24 cellular contexts compared by ENCODE assay signal in the genomic region with DNA sequence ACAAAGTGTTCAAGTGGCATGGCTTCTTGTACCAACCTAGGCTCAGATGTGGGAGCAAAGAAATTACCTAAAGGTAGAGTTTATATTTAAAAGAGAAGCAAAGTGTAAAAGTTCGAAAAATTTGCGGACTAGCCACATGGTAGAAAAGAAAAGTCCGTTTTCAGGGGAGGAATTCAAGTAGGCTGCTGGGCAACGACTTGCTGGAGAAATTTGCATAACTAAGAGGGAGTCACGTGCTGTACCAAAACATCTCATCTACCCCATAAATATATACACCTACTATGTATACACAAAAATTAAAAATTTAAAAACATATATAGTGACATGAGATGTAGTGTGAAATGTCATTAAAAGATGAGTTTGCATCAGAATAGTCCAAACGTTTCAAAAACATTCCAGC. TPM values are rescaled to one million over a fixed set of nuclear protein-coding genes. Genes with fewer than 3 reads are reported as not detected.
"Had no signal": no experiment of that assay in that cellular context is flagged by ENCODE, and none has a peak within 500 bp of the region (broad histone marks: within the 10 kb centered on the region; RNA-seq: fewer than 3 reads in every experiment).

No MANE protein-coding gene starts in this region.

- H3K9me3 ChIP-seq: colonic mucosa, esophagus squamous epithelium, gastrocnemius medialis, vagina had no signal

- H3K27me3 ChIP-seq: colonic mucosa, esophagus squamous epithelium, gastrocnemius medialis, vagina had no signal

- H3K4me3 ChIP-seq: colonic mucosa, esophagus squamous epithelium, gastrocnemius medialis, vagina had no signal

- H3K4me1 ChIP-seq: colonic mucosa, esophagus squamous epithelium, gastrocnemius medialis, vagina had no signal

- H3K27ac ChIP-seq: colonic mucosa, esophagus squamous epithelium, gastrocnemius medialis, vagina had no signal

- H3K36me3 ChIP-seq: colonic mucosa, esophagus squamous epithelium, gastrocnemius medialis, vagina had no signal

- FAIRE-seq: bronchial epithelial cell, islet of Langerhans, small intestine had no signal

- ATAC-seq: gastrocnemius medialis; left ventricle myocardium superior; sciatic nerve; stimulated activated memory B cell treated with anti-CD40 and anti-IgM and Interleukin-4, amounts not matched to agents 10 μg/mL and 1 μg/mL and 100 μg/mL, for 72 hours had no signal

- DNase-seq: activated CD4-positive, alpha-beta memory T cell treated with anti-CD3 and anti-CD28 coated beads for 36 hours; activated CD4-positive, alpha-beta T cell treated with anti-CD3 and anti-CD28 coated beads for 48 hours; activated naive CD4-positive, alpha-beta T cell treated with anti-CD3 and anti-CD28 coated beads for 36 hours; activated naive CD8-positive, alpha-beta T cell treated with anti-CD3 and anti-CD28 coated beads, Interleukin-2, amount 10 ng/mL, durations not matched to agents 7 days and 5 days; activated T-cell treated with anti-CD3 and anti-CD28 coated beads, Interleukin-2, amount 50 U/mL, for 48 hours; amygdala; colonic mucosa; esophagus squamous epithelium; gastrocnemius medialis; head of caudate nucleus; hypothalamus; left ventricle myocardium superior; mammary epithelial cell; occipital lobe; small intestine had no signal

RNA-seq across cellular contexts. Expression of gene LAIR1, which starts 2.1 kb away (rescaled TPM):
- total RNA-seq: bronchial epithelial cell, mammary epithelial cell, renal cortical epithelial cell had no signal
- polyA plus RNA-seq: mammary epithelial cell, neural cell had no signal

RNA-seq across cellular contexts. Expression of gene LILRA4, which starts 27.8 kb away (rescaled TPM):
- total RNA-seq: activated CD4-positive, alpha-beta memory T cell treated with anti-CD3 and anti-CD28 coated beads for 36 hours; activated naive CD4-positive, alpha-beta T cell treated with anti-CD3 and anti-CD28 coated beads for 36 hours; activated naive CD8-positive, alpha-beta T cell treated with anti-CD3 and anti-CD28 coated beads, Interleukin-2, amount 10 ng/mL, durations not matched to agents 7 days and 5 days; bronchial epithelial cell; colonic mucosa; gastrocnemius medialis; left ventricle myocardium superior; mammary epithelial cell; mesothelial cell of epicardium; renal cortical epithelial cell; temporal lobe; vagina had no signal
- polyA plus RNA-seq: mammary epithelial cell, neural cell had no signal

RNA-seq across cellular contexts. Expression of gene TTYH1, which starts 48.5 kb away (rescaled TPM):
- total RNA-seq: activated CD4-positive, alpha-beta memory T cell treated with anti-CD3 and anti-CD28 coated beads for 36 hours; activated naive CD4-positive, alpha-beta T cell treated with anti-CD3 and anti-CD28 coated beads for 36 hours; bronchial epithelial cell; renal cortical epithelial cell had no signal
- polyA plus RNA-seq: mammary epithelial cell had no signal

RNA-seq across cellular contexts. Expression of gene LILRA5, which starts 53.8 kb away (rescaled TPM):
- total RNA-seq: activated CD4-positive, alpha-beta memory T cell treated with anti-CD3 and anti-CD28 coated beads for 36 hours; activated naive CD4-positive, alpha-beta T cell treated with anti-CD3 and anti-CD28 coated beads for 36 hours; activated naive CD8-positive, alpha-beta T cell treated with anti-CD3 and anti-CD28 coated beads, Interleukin-2, amount 10 ng/mL, durations not matched to agents 7 days and 5 days; bronchial epithelial cell; mammary epithelial cell; mesothelial cell of epicardium; renal cortical epithelial cell; temporal lobe had no signal
- polyA plus RNA-seq: mammary epithelial cell, neural cell had no signal
